ENCODE assay signal across 16 cellular contexts in genomic region chr2:227323818-227324217, GRCh38. TPM values are rescaled to one million over a fixed set of nuclear protein-coding genes. Genes with fewer than 3 reads are reported as not detected.
DNase-seq lines count a peak whose midpoint lies in the region; ATAC-seq, FAIRE-seq and TF ChIP-seq lines count a peak whose summit lies in the region.
"Had no signal": no experiment of that assay in that cellular context is flagged by ENCODE, and none has a peak within 500 bp of the region (broad histone marks: within the 10 kb centered on the region; RNA-seq: fewer than 3 reads in every experiment).

No MANE protein-coding gene starts in this region.

- H3K4me3 Mint-ChIP-seq in WTC11: peak overlapping the region; percentile 90; the same call in 1 of the 2 replicates

- TF ChIP-seq EP300 in HepG2 (IDR thresholded peaks at IDR 0.05; ENCODE audit: low read depth in 2 of 2, low read length in 2 of 2) (no peak), HepG2 (CRISPR knock-in tag; IDR thresholded peaks at IDR 0.05; ENCODE audit: borderline replicate concordance) (no peak)

- H3K36me3 Mint-ChIP-seq in WTC11: peaks cover 47% of the 10 kb centered on the region

- no peak for ATAC-seq in HepG2
- ATAC-seq in right lobe of liver: no peak
- no peak for ATAC-seq in WTC11
- ATAC-seq in thoracic aorta (ENCODE audit: insufficient number of reproducible peaks, low FRiP score, low read depth): no peak
- ATAC-seq: activated T-cell treated with anti-CD3 and anti-CD28 coated beads, Interleukin-2, amount 50 U/mL, for 4 hours had no signal

- no TSS peak for BruUV-seq in HepG2 (replicated peaks; lab: Mats Ljungman, UMichigan)

- no peak overlapping the region for H3K4me3 ChIP-seq in HepG2 (replicated peaks in 1 of 3; ENCODE audit: insufficient read depth in 1 of 3, low read depth in 2 of 3, low read length in 3 of 3)
- H3K4me3 ChIP-seq in right lobe of liver: no peak overlapping the region
- H3K4me3 ChIP-seq in mesendoderm (ENCODE audit: low read length): no peak overlapping the region
- H3K4me3 ChIP-seq in thoracic aorta: peak overlapping the region; percentile 99

- no peak overlapping the region for H4K8ac ChIP-seq in mesendoderm (ENCODE audit: low read depth, low read length)

- no peak overlapping the region for H2BK120ac ChIP-seq in mesendoderm (ENCODE audit: low read depth, low read length)

- H3K56ac ChIP-seq in mesendoderm (ENCODE audit: low read length): no peak overlapping the region

- no peak overlapping the region for H3K27ac ChIP-seq in HepG2 (ENCODE audit: extremely low read length, insufficient read depth, low read length)
- no peak overlapping the region for H3K27ac ChIP-seq in right lobe of liver
- no peak overlapping the region for H3K27ac ChIP-seq in mesendoderm (ENCODE audit: low read depth, low read length)
- no peak overlapping the region for H3K27ac ChIP-seq in thoracic aorta

- TF ChIP-seq RAD21 in HepG2 (CRISPR knock-in tag; IDR thresholded peaks at IDR 0.05): no peak

- peaks cover 41% of the 10 kb centered on the region for H3K4me1 ChIP-seq in HepG2 (ENCODE audit: insufficient read depth, low read length)
- H3K4me1 ChIP-seq in right lobe of liver: peaks cover 0 to 8% (median 4%) of the 10 kb centered on the region in 4 donors
- H3K4me1 ChIP-seq in mesendoderm (ENCODE audit: control insufficient read depth, low read depth, low read length): no peaks in the 10 kb centered on the region
- peaks cover 7 to 26% of the 10 kb centered on the region in 2 donors for H3K4me1 ChIP-seq in thoracic aorta (ENCODE audit: control insufficient read depth in 1 of 2, low read depth in 2 of 2)

- over 99% methylated on average over 4 of the region's 4 CpGs for WGBS in HepG2 (ENCODE audit: low lambda C conversion rate)
- 96% methylated on average over 4 of the region's 4 CpGs for WGBS in right lobe of liver (ENCODE audit: insufficient coverage, low coverage, low lambda C conversion rate, missing lambda C conversion rate)
- WGBS in mesendoderm (ENCODE audit: extremely low coverage, insufficient coverage, low lambda C conversion rate): 100% methylated on average over 2 of the region's 4 CpGs

- POLR2A ChIA-PET in HepG2 (lab: Yijun Ruan, JAX) (no interaction called here), WTC11 (lab: Charles Lee) (no interaction called here)

- peaks cover 14% of the 10 kb centered on the region for H3K9me3 ChIP-seq in HepG2 (ENCODE audit: low read length)
- H3K9me3 ChIP-seq in right lobe of liver: no peaks in the 10 kb centered on the region
- H3K9me3 ChIP-seq in thoracic aorta: no peaks in the 10 kb centered on the region
- H3K9me3 ChIP-seq: ascending aorta had no signal

- H2AK5ac ChIP-seq in mesendoderm (ENCODE audit: low read length): no peak overlapping the region

- no peak overlapping the region for H2BK5ac ChIP-seq in mesendoderm (ENCODE audit: low read length)

- H3K27me3 ChIP-seq in HepG2 (ENCODE audit: control insufficient read depth in 1 of 2, insufficient read depth in 2 of 2, low read length in 2 of 2): no peaks in the 10 kb centered on the region
- no peaks in the 10 kb centered on the region for H3K27me3 ChIP-seq in right lobe of liver
- no peaks in the 10 kb centered on the region for H3K27me3 ChIP-seq in mesendoderm (ENCODE audit: insufficient read depth, low read length, poor library complexity)
- no peaks in the 10 kb centered on the region for H3K27me3 ChIP-seq in thoracic aorta (replicated peaks; ENCODE audit: insufficient read depth)
- H3K27me3 ChIP-seq: ascending aorta had no signal

- no peak overlapping the region for H4K5ac ChIP-seq in mesendoderm (ENCODE audit: low read length)

- no peak overlapping the region for H3K4ac ChIP-seq in mesendoderm (ENCODE audit: low read depth, low read length)

- peak overlapping the region; percentile 94 for H3K4me2 ChIP-seq in HepG2 (ENCODE audit: low read depth, low read length)
- no peak overlapping the region for H3K4me2 ChIP-seq in mesendoderm (ENCODE audit: low read length)

- 0 out of 5 replicates have a peak, but pooled peaks cover 0 to 4% of the 10 kb centered on the region in 2 experiments for H3K36me3 ChIP-seq in HepG2 (replicated peaks in 1 of 2; ENCODE audit: control insufficient read depth in 1 of 2, insufficient read depth in 2 of 2, low read length in 2 of 2)
- no peaks in the 10 kb centered on the region for H3K36me3 ChIP-seq in right lobe of liver
- no peaks in the 10 kb centered on the region for H3K36me3 ChIP-seq in mesendoderm (ENCODE audit: control insufficient read depth, insufficient read depth, low read length)
- H3K36me3 ChIP-seq in thoracic aorta: no peaks in the 10 kb centered on the region
- H3K36me3 ChIP-seq: ascending aorta had no signal

- H2BK15ac ChIP-seq in mesendoderm (replicated peaks; ENCODE audit: low read depth): no peak overlapping the region

- H3K27me3 Mint-ChIP-seq in WTC11 (ENCODE audit: low read depth): peaks cover 12% of the 10 kb centered on the region

- no peak overlapping the region for H3K27ac Mint-ChIP-seq in WTC11

- H3K79me2 ChIP-seq in HepG2 (ENCODE audit: insufficient read depth, low read length) (peaks cover 41% of the 10 kb centered on the region), mesendoderm (ENCODE audit: control insufficient read depth, insufficient read depth, low read length) (peaks cover 19% of the 10 kb centered on the region)

- TF ChIP-seq POLR2A in HepG2 (IDR thresholded peaks at IDR 0.05; ENCODE audit: insufficient read depth in 1 of 2, low read depth in 2 of 2, low read length in 2 of 2): no peak
- TF ChIP-seq POLR2A in right lobe of liver (IDR thresholded peaks at IDR 0.05): no peak

- H4K20me1 ChIP-seq in HepG2 (ENCODE audit: insufficient read depth, low read length): no peaks in the 10 kb centered on the region

- peaks cover 49% of the 10 kb centered on the region for H3K9me3 Mint-ChIP-seq in WTC11
- H3K9me3 Mint-ChIP-seq: activated T-cell treated with anti-CD3 and anti-CD28 coated beads, Interleukin-2, amount 50 U/mL, for 4 hours had no signal

- no peak overlapping the region for H3K18ac ChIP-seq in mesendoderm (ENCODE audit: low read length)

- no peak for TF ChIP-seq CTCF in HepG2 (CRISPR knock-in tag; IDR thresholded peaks at IDR 0.05)
- no peak for TF ChIP-seq CTCF in right lobe of liver (IDR thresholded peaks at IDR 0.05)
- TF ChIP-seq CTCF in WTC11 (IDR thresholded peaks at IDR 0.05): no peak
- no peak for TF ChIP-seq CTCF in thoracic aorta (IDR thresholded peaks at IDR 0.05)

- CTCF ChIA-PET in HepG2 (lab: Yijun Ruan, JAX; ENCODE audit: low intra/inter-chr PET ratio, low total read pairs) (no interaction called here), WTC11 (lab: Charles Lee) (no interaction called here)

- intact Hi-C loops in HepG2 (cut with micrococcal nuclease; ENCODE audit: unreplicated experiment) (loop anchor here (2.0 kb wide), 1 partner anchor 85 kb away; no protein-coding TSS in a partner anchor), right lobe of liver (cut with DNase I) (no loop called here)

- H3K4me1 Mint-ChIP-seq in WTC11: peaks cover 35% of the 10 kb centered on the region

- in situ Hi-C loops in HepG2 (cut with HindIII; ENCODE audit: extremely low pct_ligation_motif_present, low pct_unique_long_range_greater_than_20kb): no loop called here

- no peak for FAIRE-seq in HepG2 (lab: Jason Lieb, UNC)
- FAIRE-seq: small intestine had no signal

- H2AFZ ChIP-seq in HepG2 (ENCODE audit: low read length): no peak overlapping the region

- no peak overlapping the region for H3K23ac ChIP-seq in mesendoderm (ENCODE audit: low read length)

- H3K9ac ChIP-seq in HepG2 (ENCODE audit: insufficient read depth, low read depth, low read length) (no peak overlapping the region), mesendoderm (ENCODE audit: low read length) (no peak overlapping the region)

- no peaks in the 10 kb centered on the region for H3K79me1 ChIP-seq in mesendoderm (ENCODE audit: low read length)

- DNase-seq in HepG2 (ENCODE audit: low spot score) (no peak), right lobe of liver (no peak), WTC11 (ENCODE audit: low spot score) (no peak), mesendoderm (peak; percentile 27), thoracic aorta (ENCODE audit: low spot score) (no peak), NOMO-1 treated with DMSO at 0.1 percent for 48 hours (lab: John Stamatoyannopoulos, UW; ENCODE audit: unreplicated experiment) (no peak), cerebellum (ENCODE audit: low spot score) (no peak)
- no peak for DNase-seq in stimulated activated CD4-positive, alpha-beta T cell treated with anti-CD3 and anti-CD28 coated beads, Interleukin-4, amount 100 ng/mL, for 1 hour
- DNase-seq: activated CD4-positive, CD25-positive, alpha-beta regulatory T cell; activated T-cell treated with anti-CD3 and anti-CD28 coated beads, Interleukin-2, amount 50 U/mL, for 4 hours; NCI-H146; NCI-H510A; occipital lobe; small intestine had no signal

RNA-seq across cellular contexts. Expression of gene MFF, which starts 1.2 kb away (rescaled TPM):
- 156 and 170 TPM in 2 replicates for total RNA-seq in HepG2 (2016; rRNA removed; fragmentation: Illumina TruSeq; extraction: Trizol)
- total RNA-seq in HepG2 (2016; cell fraction: cytosol; rRNA removed; fragmentation: Illumina TruSeq; extraction: Trizol; ENCODE audit: low read depth): 211 and 258 TPM in 2 replicates
- total RNA-seq in HepG2 (2016; cell fraction: insoluble cytoplasmic fraction; rRNA removed; fragmentation: Illumina TruSeq; extraction: Trizol): 151 and 164 TPM in 2 replicates
- 255 and 291 TPM in 2 replicates for total RNA-seq in HepG2 (2016; cell fraction: membrane; rRNA removed; fragmentation: Illumina TruSeq; extraction: Trizol)
- 113 and 118 TPM in 2 replicates for total RNA-seq in HepG2 (2016; cell fraction: nucleus; rRNA removed; fragmentation: Illumina TruSeq; extraction: Trizol)
- 65.2 and 81.9 TPM in 2 replicates for polyA plus RNA-seq in HepG2 (2011; rRNA removed)
- 61.6 and 68.3 TPM in 2 replicates for polyA plus RNA-seq in HepG2 (2011; cell fraction: cytosol; rRNA removed)
- 67.5 and 75.8 TPM in 2 replicates for polyA plus RNA-seq in HepG2 (2011; cell fraction: nucleus; rRNA removed)
- polyA plus RNA-seq in HepG2 (2012): 115 and 154 TPM in 2 replicates
- 355 and 451 TPM in 2 replicates for polyA plus RNA-seq in HepG2 (2016; cell fraction: cytosol; fragmentation: Illumina TruSeq; extraction: Trizol; ENCODE audit: low read depth)
- 213 and 226 TPM in 2 replicates for polyA plus RNA-seq in HepG2 (2016; cell fraction: insoluble cytoplasmic fraction; fragmentation: Illumina TruSeq; extraction: Trizol; ENCODE audit: low read depth)
- 302 and 346 TPM in 2 replicates for polyA plus RNA-seq in HepG2 (2016; cell fraction: membrane; fragmentation: Illumina TruSeq; extraction: Trizol; ENCODE audit: low read depth)
- polyA plus RNA-seq in HepG2 (2016; cell fraction: nucleus; fragmentation: Illumina TruSeq; extraction: Trizol; ENCODE audit: insufficient read depth, low read depth): 165 and 167 TPM in 2 replicates
- 43.9 and 55.7 TPM in 2 replicates for polyA minus RNA-seq in HepG2 (2011; rRNA and poly(A)+ RNA removed; ENCODE audit: low replicate concordance)
- 63.0 and 70.4 TPM in 2 replicates for polyA minus RNA-seq in HepG2 (2011; cell fraction: cytosol; rRNA and poly(A)+ RNA removed)
- polyA minus RNA-seq in HepG2 (2011; cell fraction: nucleus; rRNA and poly(A)+ RNA removed): 225 and 231 TPM in 2 replicates
- total RNA-seq in right lobe of liver: 10 to 100 TPM; 29.3 to 70.2 (median 34.6) TPM
- 74.4 to 78.5 TPM (median 78.2 TPM) in 3 replicates for total RNA-seq in WTC11 (2021)
- 86.7 TPM for polyA plus RNA-seq in mesendoderm (2013, experiment 1 of 2)
- 88.9 TPM for polyA plus RNA-seq in mesendoderm (2013, experiment 2 of 2)
- 100 to 1,000 TPM; 109 to 113 TPM for total RNA-seq in thoracic aorta
- 101 TPM for total RNA-seq in cerebellum

RNA-seq across cellular contexts. Expression of gene TM4SF20, which starts 55.3 kb away (rescaled TPM):
- total RNA-seq in HepG2 (2016; rRNA removed; fragmentation: Illumina TruSeq; extraction: Trizol) (not detected in 2 replicates), right lobe of liver (not detected), WTC11 (2021) (not detected in 3 replicates), thoracic aorta (not detected), cerebellum (not detected)
- total RNA-seq in HepG2 (2016; cell fraction: cytosol; rRNA removed; fragmentation: Illumina TruSeq; extraction: Trizol; ENCODE audit: low read depth): not detected in 2 replicates
- total RNA-seq in HepG2 (2016; cell fraction: insoluble cytoplasmic fraction; rRNA removed; fragmentation: Illumina TruSeq; extraction: Trizol): not detected in 2 replicates
- total RNA-seq in HepG2 (2016; cell fraction: membrane; rRNA removed; fragmentation: Illumina TruSeq; extraction: Trizol): not detected in 2 replicates
- not detected in 2 replicates for total RNA-seq in HepG2 (2016; cell fraction: nucleus; rRNA removed; fragmentation: Illumina TruSeq; extraction: Trizol)
- polyA plus RNA-seq in HepG2 (2011; rRNA removed): not detected in 2 replicates
- polyA plus RNA-seq in HepG2 (2011; cell fraction: cytosol; rRNA removed): not detected in 2 replicates
- polyA plus RNA-seq in HepG2 (2011; cell fraction: nucleus; rRNA removed): not detected in 2 replicates
- polyA plus RNA-seq in HepG2 (2012): not detected in 2 replicates
- not detected in 2 replicates for polyA plus RNA-seq in HepG2 (2016; cell fraction: cytosol; fragmentation: Illumina TruSeq; extraction: Trizol; ENCODE audit: low read depth)
- polyA plus RNA-seq in HepG2 (2016; cell fraction: insoluble cytoplasmic fraction; fragmentation: Illumina TruSeq; extraction: Trizol; ENCODE audit: low read depth): not detected in 2 replicates
- polyA plus RNA-seq in HepG2 (2016; cell fraction: membrane; fragmentation: Illumina TruSeq; extraction: Trizol; ENCODE audit: low read depth): not detected in 2 replicates
- not detected in 2 replicates for polyA plus RNA-seq in HepG2 (2016; cell fraction: nucleus; fragmentation: Illumina TruSeq; extraction: Trizol; ENCODE audit: insufficient read depth, low read depth)
- polyA minus RNA-seq in HepG2 (2011; rRNA and poly(A)+ RNA removed; ENCODE audit: low replicate concordance): 0.07 TPM in 1 of 2 replicates, not detected in the other
- not detected in 2 replicates for polyA minus RNA-seq in HepG2 (2011; cell fraction: cytosol; rRNA and poly(A)+ RNA removed)
- not detected in 2 replicates for polyA minus RNA-seq in HepG2 (2011; cell fraction: nucleus; rRNA and poly(A)+ RNA removed)
- not detected for polyA plus RNA-seq in mesendoderm (2013, experiment 1 of 2)
- not detected for polyA plus RNA-seq in mesendoderm (2013, experiment 2 of 2)
- total RNA-seq: ascending aorta, liver, occipital lobe had no signal
- polyA plus RNA-seq: liver had no signal
